8 cellular contexts compared by ENCODE assay signal in the genomic region with DNA sequence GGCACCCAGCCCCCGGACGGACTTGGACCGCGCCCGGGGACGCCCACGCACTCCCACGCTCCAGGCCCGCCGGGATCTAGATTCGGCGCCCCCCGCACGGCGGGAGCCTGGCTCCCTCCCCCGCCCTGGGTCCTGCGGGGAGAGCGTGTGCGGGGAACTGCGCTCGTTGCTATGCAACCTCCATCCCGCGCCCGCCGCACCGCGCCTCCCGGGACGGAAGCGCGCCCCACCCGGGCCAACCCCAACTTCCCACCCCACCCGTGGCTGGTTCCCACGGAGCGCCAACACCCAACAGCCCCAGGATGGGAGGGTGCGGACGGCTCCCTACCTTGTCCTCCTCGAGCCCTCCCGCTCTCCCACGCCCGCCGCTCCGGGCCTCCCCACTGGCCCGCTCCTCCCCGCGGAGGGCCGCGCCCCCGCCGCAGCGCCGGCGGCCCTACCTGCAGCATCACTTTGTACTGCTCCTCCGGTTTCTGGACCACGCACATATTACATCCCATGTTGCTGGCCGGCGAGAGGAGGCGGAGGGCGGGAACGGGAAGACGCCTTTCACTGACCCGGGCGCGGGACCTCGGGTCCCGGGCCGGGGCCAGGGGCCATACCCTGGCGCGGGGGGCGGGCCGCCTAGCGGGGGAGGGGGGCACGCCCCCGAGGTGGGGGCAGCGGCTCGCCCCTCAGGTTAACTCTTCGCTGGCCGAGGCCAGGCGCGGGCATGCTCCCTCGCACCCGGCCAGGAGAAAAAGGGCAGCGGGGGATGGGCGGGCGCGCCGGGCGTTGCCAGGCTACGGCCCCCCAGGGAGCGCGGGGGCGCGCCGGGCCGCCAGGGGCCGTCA. TPM values are rescaled to one million over a fixed set of nuclear protein-coding genes. Genes with fewer than 3 reads are reported as not detected.
DNase-seq lines count a peak whose midpoint lies in the region; ATAC-seq and TF ChIP-seq lines count a peak whose summit lies in the region.

A gene with protein sequence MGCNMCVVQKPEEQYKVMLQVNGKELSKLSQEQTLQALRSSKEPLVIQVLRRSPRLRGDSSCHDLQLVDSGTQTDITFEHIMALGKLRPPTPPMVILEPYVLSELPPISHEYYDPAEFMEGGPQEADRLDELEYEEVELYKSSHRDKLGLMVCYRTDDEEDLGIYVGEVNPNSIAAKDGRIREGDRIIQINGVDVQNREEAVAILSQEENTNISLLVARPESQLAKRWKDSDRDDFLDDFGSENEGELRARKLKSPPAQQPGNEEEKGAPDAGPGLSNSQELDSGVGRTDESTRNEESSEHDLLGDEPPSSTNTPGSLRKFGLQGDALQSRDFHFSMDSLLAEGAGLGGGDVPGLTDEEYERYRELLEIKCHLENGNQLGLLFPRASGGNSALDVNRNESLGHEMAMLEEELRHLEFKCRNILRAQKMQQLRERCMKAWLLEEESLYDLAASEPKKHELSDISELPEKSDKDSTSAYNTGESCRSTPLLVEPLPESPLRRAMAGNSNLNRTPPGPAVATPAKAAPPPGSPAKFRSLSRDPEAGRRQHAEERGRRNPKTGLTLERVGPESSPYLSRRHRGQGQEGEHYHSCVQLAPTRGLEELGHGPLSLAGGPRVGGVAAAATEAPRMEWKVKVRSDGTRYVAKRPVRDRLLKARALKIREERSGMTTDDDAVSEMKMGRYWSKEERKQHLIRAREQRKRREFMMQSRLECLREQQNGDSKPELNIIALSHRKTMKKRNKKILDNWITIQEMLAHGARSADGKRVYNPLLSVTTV (minus strand): TSS at position 746 of the 833 bp plus-strand sequence. CDS start 246 bp downstream, at position 500.

- no peak for DNase-seq in Calu3
- no peak for DNase-seq in ovary
- no peak for DNase-seq in kidney glomerular epithelial cell (lab: John Stamatoyannopoulos, UW)
- DNase-seq in cerebellar cortex (ENCODE audit: low spot score) = no peak
- DNase-seq in omental fat pad (ENCODE audit: low spot score) = no peak
- no peak for DNase-seq in AML-193 (lab: John Stamatoyannopoulos, UW)

- H3K9ac ChIP-seq in OCI-LY1 (ENCODE audit: low read length) = no peak within 1 kb of the TSS
- H3K9ac ChIP-seq in endocrine pancreas (ENCODE audit: control insufficient read depth, insufficient read depth, low read length) = peak within 1 kb of the TSS; percentile 51

- no peaks in the 10 kb centered on the region for H3K79me2 ChIP-seq in OCI-LY1 (ENCODE audit: insufficient read depth, low read length)

- H3K4me3 ChIP-seq in OCI-LY1 (ENCODE audit: low read depth, low read length, poor library complexity, severe bottlenecking) (no peak within 1 kb of the TSS), endocrine pancreas (ENCODE audit: control insufficient read depth, insufficient read depth, low read length) (no peak within 1 kb of the TSS), ovary (peak within 1 kb of the TSS; percentile 28)

- H3K27me3 ChIP-seq in OCI-LY1 (ENCODE audit: insufficient read depth, low read length) (no peaks in the 10 kb centered on the region), endocrine pancreas (ENCODE audit: control insufficient read depth, insufficient read depth, low read length) (no peaks in the 10 kb centered on the region), ovary (no peaks in the 10 kb centered on the region)

- H3K27ac ChIP-seq in OCI-LY1 (ENCODE audit: low read depth, low read length, poor library complexity, severe bottlenecking) = no peak within 1 kb of the TSS
- no peak within 1 kb of the TSS for H3K27ac ChIP-seq in ovary

- CTCF ChIA-PET in Calu3 (lab: Charles Lee) = no interaction called here

- BruUV-seq in Calu3 (replicated peaks; lab: Mats Ljungman, UMichigan) = no TSS peak

- no peak within 1 kb of the TSS for H3K27ac Mint-ChIP-seq in Calu3 (ENCODE audit: unreplicated experiment)

- H3K9me3 ChIP-seq in OCI-LY1 (ENCODE audit: low read length) = no peaks in the 10 kb centered on the region
- no peaks in the 10 kb centered on the region for H3K9me3 ChIP-seq in endocrine pancreas (ENCODE audit: control insufficient read depth, low read length)
- no peaks in the 10 kb centered on the region for H3K9me3 ChIP-seq in ovary

- H3K36me3 ChIP-seq in OCI-LY1 (ENCODE audit: insufficient read depth, low read length) (no peaks in the 10 kb centered on the region), endocrine pancreas (ENCODE audit: control insufficient read depth, insufficient read depth, low read length) (no peaks in the 10 kb centered on the region), ovary (no peaks in the 10 kb centered on the region)

- peak within 1 kb of the TSS; percentile 16; the same call in 1 of the 2 replicates for H3K4me2 ChIP-seq in OCI-LY1 (ENCODE audit: low read length)

- no peak for TF ChIP-seq POLR2A in ovary (IDR thresholded peaks at IDR 0.05)

- no peaks in the 10 kb centered on the region for H3K9me2 ChIP-seq in OCI-LY1 (ENCODE audit: low read depth, low read length)

- H3K4me1 Mint-ChIP-seq in Calu3 (ENCODE audit: low read depth, unreplicated experiment) = no peaks in the 10 kb centered on the region

- ATAC-seq in omental fat pad (ENCODE audit: low FRiP score) = no peak

- TF ChIP-seq CTCF in Calu3 (IDR thresholded peaks at IDR 0.05; ENCODE audit: unreplicated experiment) = no peak
- no peak for TF ChIP-seq CTCF in OCI-LY1 (IDR thresholded peaks at IDR 0.05; ENCODE audit: low read length)
- no peak for TF ChIP-seq CTCF in ovary (IDR thresholded peaks at IDR 0.05)
- TF ChIP-seq CTCF in omental fat pad (IDR thresholded peaks at IDR 0.05) = no peak

- peak within 1 kb of the TSS; percentile 21 for H3K4me3 Mint-ChIP-seq in Calu3 (ENCODE audit: low read depth, unreplicated experiment)

- no peaks in the 10 kb centered on the region for H4K20me1 ChIP-seq in OCI-LY1 (ENCODE audit: insufficient read depth, low read length)

- H2AFZ ChIP-seq in OCI-LY1 (ENCODE audit: low read length) = no peak within 1 kb of the TSS

- no peak for TF ChIP-seq EP300 in ovary (IDR thresholded peaks at IDR 0.05)

- 17 to 29% (median 21%) methylated on average over 66 to 93 of the region's 96 CpGs for WGBS in ovary, 3 donors

- peaks cover 82% of the 10 kb centered on the region for H3K27me3 Mint-ChIP-seq in Calu3 (ENCODE audit: unreplicated experiment)

- H3F3A ChIP-seq in OCI-LY1 (ENCODE audit: insufficient read depth, low read length) = no peaks in the 10 kb centered on the region

- H3K36me3 Mint-ChIP-seq in Calu3 (ENCODE audit: insufficient read depth, unreplicated experiment) = no peaks in the 10 kb centered on the region

- H3K4me1 ChIP-seq in OCI-LY1 (ENCODE audit: insufficient read depth, low read length, severe bottlenecking) (no peaks in the 10 kb centered on the region), endocrine pancreas (ENCODE audit: control insufficient read depth, insufficient read depth, low read length) (no peaks in the 10 kb centered on the region), ovary (ENCODE audit: insufficient read depth) (no peaks in the 10 kb centered on the region)

- intact Hi-C loops in Calu3 (cut with micrococcal nuclease; ENCODE audit: unreplicated experiment) (no loop called here), ovary (cut with DNase I) (no loop called here)

- H3K9me3 Mint-ChIP-seq in Calu3 (ENCODE audit: low read depth, unreplicated experiment) = no peaks in the 10 kb centered on the region

RNA-seq across cellular contexts. Expression of the gene that starts here (rescaled TPM):
- total RNA-seq in Calu3 (2022) = 0.59 and 0.76 TPM in 2 replicates
- total RNA-seq in ovary = 1 to 10 TPM in 4 of 7 donors, under 1 TPM in 3; 0.73 to 8.6 (median 2.7) TPM
- 1 to 10 TPM; 2.0 to 2.2 TPM for polyA plus RNA-seq in ovary
- total RNA-seq in omental fat pad = 1 to 10 TPM; 1.9 to 2.6 (median 2.2) TPM
